In the genomic region with DNA sequence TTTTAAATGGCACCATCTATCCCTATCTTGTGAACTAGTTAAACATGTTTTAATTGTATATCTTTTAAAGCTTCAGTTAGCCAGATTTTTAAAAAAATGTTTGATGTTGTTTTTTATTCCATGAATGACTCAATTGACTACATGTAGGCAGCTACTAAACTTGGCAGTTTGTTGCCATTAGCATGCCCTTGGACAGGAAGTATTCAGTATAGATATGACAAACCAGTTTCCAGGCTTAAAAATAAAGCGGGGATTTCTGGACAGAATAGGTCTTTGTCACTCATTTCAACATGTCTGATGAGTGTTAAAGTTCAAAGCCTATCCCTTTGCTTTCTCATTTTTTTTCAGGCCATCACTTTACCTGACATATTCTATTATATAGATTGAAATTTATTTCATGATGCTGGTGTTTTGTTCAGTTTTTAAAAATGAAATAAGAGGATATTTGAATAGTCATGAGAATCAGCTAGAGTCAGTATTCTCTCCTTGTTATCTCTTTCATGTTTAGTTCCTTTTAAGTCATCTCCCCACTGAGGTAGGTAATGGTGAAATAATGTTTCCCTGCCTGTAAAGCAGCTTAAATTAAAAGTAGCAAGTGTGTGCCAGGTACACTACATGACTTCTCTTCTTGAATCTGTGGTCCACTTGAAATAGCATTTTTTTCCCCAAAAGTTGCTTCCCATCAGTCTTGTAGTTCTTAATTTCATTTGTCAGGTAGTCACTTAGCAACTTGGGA, we compare ENCODE assay signal across 9 cellular contexts. TPM values are rescaled to one million over a fixed set of nuclear protein-coding genes. Genes with fewer than 3 reads are reported as not detected.
DNase-seq lines count a peak whose midpoint lies in the region; ATAC-seq and TF ChIP-seq lines count a peak whose summit lies in the region.
"Had no signal": no experiment of that assay in that cellular context is flagged by ENCODE, and none has a peak within 500 bp of the region (broad histone marks: within the 10 kb centered on the region; RNA-seq: fewer than 3 reads in every experiment).

No MANE protein-coding gene starts in this region.

- CTCF ChIA-PET in naive thymus-derived CD4-positive, alpha-beta T cell (lab: Charles Lee), result interaction anchor here (0.6 to 1.0 kb wide), 2 partner anchors 13 to 78 kb away, joined by 3 to 4 read pairs; no protein-coding TSS in a partner anchor

- peaks cover 0 to 47% (median 30%) of the 10 kb centered on the region in 5 donors for H3K36me3 Mint-ChIP-seq in naive thymus-derived CD4-positive, alpha-beta T cell

- peaks cover 0 to 1% (median 0%) of the 10 kb centered on the region in 11 donors for H3K9me3 Mint-ChIP-seq in naive thymus-derived CD4-positive, alpha-beta T cell
- H3K9me3 Mint-ChIP-seq: nephron had no signal

- H3K27ac ChIP-seq in naive thymus-derived CD4-positive, alpha-beta T cell (ENCODE audit: low read depth, low read length), result peak overlapping the region; percentile 55
- peak overlapping the region in 2 of 4 donors; percentile 11 to 61 for H3K27ac ChIP-seq in gastroesophageal sphincter

- no peaks in the 10 kb centered on the region for H3K27me3 Mint-ChIP-seq in naive thymus-derived CD4-positive, alpha-beta T cell

- ATAC-seq in HG02981 (IDR thresholded peaks at IDR 0.05; ENCODE audit: unreplicated experiment), result peak; percentile 80
- peak; percentile 74 for ATAC-seq in naive thymus-derived CD4-positive, alpha-beta T cell
- no peak for ATAC-seq in gastroesophageal sphincter

- peaks cover 49 to 89% (median 84%) of the 10 kb centered on the region in 7 donors for H3K4me1 Mint-ChIP-seq in naive thymus-derived CD4-positive, alpha-beta T cell

- H3K27ac Mint-ChIP-seq in naive thymus-derived CD4-positive, alpha-beta T cell, result peak overlapping the region; percentile 24 to 96 (median 84)

- H3K4me1 ChIP-seq in naive thymus-derived CD4-positive, alpha-beta T cell (ENCODE audit: control insufficient read depth in 2 of 2, insufficient read depth in 2 of 2, low read length in 2 of 2), result peaks cover 54 to 76% of the 10 kb centered on the region in 2 donors
- peaks cover 16 to 73% (median 23%) of the 10 kb centered on the region in 3 donors for H3K4me1 ChIP-seq in gastroesophageal sphincter

- intact Hi-C loops in naive thymus-derived CD4-positive, alpha-beta T cell (cut with micrococcal nuclease), result loop anchor here (1.0 to 5.0 kb wide), 8 partner anchors 8 to 379 kb away; a partner anchor contains a TSS

- H3K27me3 ChIP-seq in naive thymus-derived CD4-positive, alpha-beta T cell (ENCODE audit: control insufficient read depth in 2 of 2, insufficient read depth in 2 of 2, low read length in 2 of 2), result no peaks in the 10 kb centered on the region
- no peaks in the 10 kb centered on the region for H3K27me3 ChIP-seq in gastroesophageal sphincter

- no peak for TF ChIP-seq POLR2A in gastroesophageal sphincter (IDR thresholded peaks at IDR 0.05)

- DNase-seq in NOMO-1 treated with DMSO at 0.1 percent for 48 hours (lab: John Stamatoyannopoulos, UW; ENCODE audit: unreplicated experiment) (peak; percentile 39), NOMO-1 treated with dmso at 0.1 percent for 144 hours (lab: John Stamatoyannopoulos, UW; ENCODE audit: unreplicated experiment) (no peak), T-helper 22 cell (ENCODE audit: low read depth) (peak; percentile 24), GM19240 (ENCODE audit: insufficient read length, low spot score) (no peak)
- DNase-seq in naive thymus-derived CD4-positive, alpha-beta T cell, result peak in 2 of 9 donors; percentile 20 to 46
- DNase-seq in effector CD4-positive, alpha-beta T cell, result no peak

- WGBS in gastroesophageal sphincter (ENCODE audit: low coverage in 1 of 2), 2 donors, result 54 to 57% methylated on average over 1 of the region's 1 CpG

- H3K9me3 ChIP-seq in naive thymus-derived CD4-positive, alpha-beta T cell (ENCODE audit: control insufficient read depth in 2 of 3, low read length in 3 of 3), result no peaks in the 10 kb centered on the region
- H3K9me3 ChIP-seq in gastroesophageal sphincter, result no peaks in the 10 kb centered on the region

- POLR2A ChIA-PET in naive thymus-derived CD4-positive, alpha-beta T cell (lab: Charles Lee), result interaction anchor here (0.6 to 1.5 kb wide), 8 partner anchors 8 to 63 kb away, joined by 3 to 5 read pairs (median 4); no protein-coding TSS in a partner anchor

- H3K4me3 ChIP-seq in naive thymus-derived CD4-positive, alpha-beta T cell (ENCODE audit: low read length), result no peak overlapping the region
- no peak overlapping the region for H3K4me3 ChIP-seq in gastroesophageal sphincter

- no peak for TF ChIP-seq EP300 in gastroesophageal sphincter (IDR thresholded peaks at IDR 0.05)

- peak overlapping the region; percentile 52 to 78 (median 73) for H3K4me3 Mint-ChIP-seq in naive thymus-derived CD4-positive, alpha-beta T cell
- H3K4me3 Mint-ChIP-seq: nephron had no signal

- TF ChIP-seq CTCF in gastroesophageal sphincter (IDR thresholded peaks at IDR 0.05), result no peak

- H3K36me3 ChIP-seq in naive thymus-derived CD4-positive, alpha-beta T cell (ENCODE audit: control insufficient read depth in 2 of 3, insufficient read depth in 3 of 3, low read length in 3 of 3), result no peaks in the 10 kb centered on the region
- no peaks in the 10 kb centered on the region for H3K36me3 ChIP-seq in gastroesophageal sphincter

RNA-seq across cellular contexts. Expression of a gene that starts 11.9 kb away (rescaled TPM):
- 100 to 1,000 TPM; 102 to 162 (median 130) TPM for total RNA-seq in naive thymus-derived CD4-positive, alpha-beta T cell
- 100 to 1,000 TPM; 261 to 285 TPM for polyA plus RNA-seq in naive thymus-derived CD4-positive, alpha-beta T cell
- total RNA-seq in gastroesophageal sphincter, result 10 to 100 TPM; 25.4 to 76.7 (median 31.6) TPM

Comparison
In these comparisons a context has a peak if more than half of its experiments do, and no peak if none do; other contexts are left out.
1. DNase-seq: peak in NOMO-1 treated with DMSO at 0.1 percent for 48 hours (single experiment) and T-helper 22 cell (single experiment); none in NOMO-1 treated with dmso at 0.1 percent for 144 hours (single experiment), effector CD4-positive, alpha-beta T cell (single experiment) and GM19240 (single experiment).